ENCODE assay signal across 1 cellular context in genomic region chr4:151074416-151074916, GRCh38.
A peak's percentile ranks its signal among the peaks of the same experiment; 100 is the strongest.
TF ChIP-seq lines count a peak whose summit lies in the region.

No MANE protein-coding gene starts in this region.

TF ChIP-seq in HepG2, 621 proteins besides CTCF, POLR2A, EP300 and RAD21:
- TF ChIP-seq ZNF629 (CRISPR knock-in tag; conservative IDR thresholded peaks at IDR 0.05): peak; percentile 61
- no peak for TF ChIP-seq ZSCAN5A (CRISPR knock-in tag; IDR thresholded peaks at IDR 0.05; ENCODE audit: borderline replicate concordance)
